Comparison of ENCODE assay signal across 8 cellular contexts in the genomic region with DNA sequence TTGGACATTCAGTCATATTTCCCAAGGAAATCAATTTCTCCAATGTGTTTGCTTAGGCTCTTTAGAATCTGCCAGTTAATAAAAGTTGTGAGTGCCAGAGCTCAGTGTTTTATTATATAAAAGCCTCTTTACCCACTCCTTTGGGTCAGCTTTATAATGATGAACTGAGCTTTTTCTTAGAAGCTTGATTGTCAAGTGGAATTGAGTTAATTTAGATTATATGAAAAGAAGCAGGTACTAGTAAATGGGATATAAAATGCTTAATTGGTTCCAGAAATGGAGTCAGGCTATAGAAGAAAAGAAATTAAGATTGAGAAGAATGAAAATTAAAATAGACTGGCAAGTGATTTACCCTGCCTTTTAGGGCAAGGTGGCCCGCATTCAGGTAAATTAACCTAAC.
"Had no signal": no experiment of that assay in that cellular context is flagged by ENCODE, and none has a peak within 500 bp of the region (broad histone marks: within the 10 kb centered on the region; RNA-seq: fewer than 3 reads in every experiment).

No MANE protein-coding gene starts in this region.

- ATAC-seq: HCT116, HepG2 had no signal

- H3K36me3 ChIP-seq: HAP-1 had no signal

- H3K4me3 ChIP-seq: GM23248, HAP-1 had no signal

- DNase-seq: GM23248, H7, HFFc6, KBM-7 had no signal

- H3K27ac ChIP-seq: GM23248, HL-60 had no signal
